In the genomic region with DNA sequence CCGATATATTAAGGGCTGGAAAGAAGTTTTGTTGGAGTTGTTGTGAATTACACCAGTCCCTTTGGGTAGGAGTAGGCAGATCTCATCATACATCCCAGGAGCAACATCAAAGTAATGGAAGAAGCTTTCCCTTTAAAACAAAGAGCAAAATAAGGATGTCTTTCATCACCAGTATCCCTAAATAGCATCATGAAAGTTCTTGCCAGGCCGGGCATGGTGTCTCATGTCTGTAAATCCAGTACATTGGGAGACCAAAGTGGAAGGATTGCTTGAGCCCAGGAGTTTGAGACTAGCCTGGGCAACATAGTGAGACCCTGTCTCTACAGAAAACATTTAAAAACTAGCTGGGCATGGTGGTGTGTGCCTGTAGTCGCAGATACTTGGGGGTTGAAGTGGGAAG, we compare ENCODE assay signal across 21 cellular contexts. TPM values are rescaled to one million over a fixed set of nuclear protein-coding genes. Genes with fewer than 3 reads are reported as not detected.
"Had no signal": no experiment of that assay in that cellular context is flagged by ENCODE, and none has a peak within 500 bp of the region (broad histone marks: within the 10 kb centered on the region; RNA-seq: fewer than 3 reads in every experiment).

No MANE protein-coding gene starts in this region.

- H3K27me3 ChIP-seq: gastroesophageal sphincter, left lung, neutrophil, tibial artery, uterus had no signal

- DNase-seq: activated CD4-positive, alpha-beta T cell treated with anti-CD3 and anti-CD28 coated beads, Interleukin-2, amount 50 U/mL, for 1 hour; activated CD8-positive, alpha-beta memory T cell treated with anti-CD3 and anti-CD28 coated beads for 24 hours; activated naive CD8-positive, alpha-beta T cell treated with anti-CD3 and anti-CD28 coated beads, Interleukin-2, amount 10 ng/mL, durations not matched to agents 7 days and 5 days; cortex of kidney; effector CD4-positive, alpha-beta T cell; islet precursor cell; left lung; mesenchymal stem cell; natural killer cell; retina; stimulated activated CD4-positive, alpha-beta T cell treated with anti-CD3 and anti-CD28 coated beads, Interleukin-2, amount 100 ng/mL, for 24 hours; T-cell; T1000; tibial artery; uterus had no signal

- H3K4me1 Mint-ChIP-seq: brain, natural killer cell, T-cell had no signal

- H3K27ac ChIP-seq: gastroesophageal sphincter, left lung, neutrophil, tibial artery, uterus had no signal

- H3K9me3 Mint-ChIP-seq: activated naive CD8-positive, alpha-beta T cell treated with anti-CD3 and anti-CD28 coated beads, Interleukin-2, amount 10 ng/mL, durations not matched to agents 7 days and 5 days; brain; natural killer cell; T-cell had no signal

- H3K9me3 ChIP-seq: gastroesophageal sphincter, left lung, neutrophil, tibial artery, uterus had no signal

- H3K4me3 ChIP-seq: gastroesophageal sphincter, left lung, tibial artery, uterus had no signal

- ATAC-seq: activated CD4-positive, CD25-positive, alpha-beta regulatory T cell treated with anti-CD3 and anti-CD28 coated beads, Interleukin-2, amount 50 U/mL, for 24 hours; gastroesophageal sphincter; natural killer cell; T-cell had no signal

- H3K4me3 Mint-ChIP-seq: activated naive CD8-positive, alpha-beta T cell treated with anti-CD3 and anti-CD28 coated beads, Interleukin-2, amount 10 ng/mL, durations not matched to agents 7 days and 5 days; brain; natural killer cell; T-cell had no signal

- H3K27me3 Mint-ChIP-seq: activated naive CD8-positive, alpha-beta T cell treated with anti-CD3 and anti-CD28 coated beads, Interleukin-2, amount 10 ng/mL, durations not matched to agents 7 days and 5 days; brain; T-cell had no signal

- H3K27ac Mint-ChIP-seq: activated naive CD8-positive, alpha-beta T cell treated with anti-CD3 and anti-CD28 coated beads, Interleukin-2, amount 10 ng/mL, durations not matched to agents 7 days and 5 days; natural killer cell; T-cell had no signal

- H3K4me1 ChIP-seq: tibial artery, uterus had no signal

- H3K36me3 Mint-ChIP-seq: natural killer cell had no signal

RNA-seq across cellular contexts. Expression of a gene that starts 59.9 kb away (rescaled TPM):
- total RNA-seq: endothelial cell of umbilical vein, fibroblast of lung, T-cell had no signal
- polyA plus RNA-seq: endothelial cell of umbilical vein, fibroblast of lung had no signal
